Comparison of ENCODE assay signal across 9 cellular contexts in genomic region chr12:65825323-65825572, GRCh38. TPM values are rescaled to one million over a fixed set of nuclear protein-coding genes. Genes with fewer than 3 reads are reported as not detected.
DNase-seq lines count a peak whose midpoint lies in the region; ATAC-seq and TF ChIP-seq lines count a peak whose summit lies in the region.
"Had no signal": no experiment of that assay in that cellular context is flagged by ENCODE, and none has a peak within 500 bp of the region (broad histone marks: within the 10 kb centered on the region; RNA-seq: fewer than 3 reads in every experiment).

No MANE protein-coding gene starts in this region.

- no CpG with 5 or more reads among the region's 35 CpGs for WGBS in gastroesophageal sphincter (ENCODE audit: low coverage in 1 of 2), 2 donors
- 0 to 1% (median 1%) methylated on average over 2 to 35 of the region's 35 CpGs for WGBS in ovary, 3 donors

- H3K27ac Mint-ChIP-seq in CD14-positive monocyte, result no peak overlapping the region

- ATAC-seq in gastroesophageal sphincter (peak; percentile 31), HG02763 (IDR thresholded peaks at IDR 0.05; ENCODE audit: unreplicated experiment) (no peak)

- DNase-seq in CD14-positive monocyte (ENCODE audit: low spot score), result no peak
- DNase-seq in SK-N-MC (ENCODE audit: low read depth, low spot score), result no peak
- DNase-seq in ovary, result no peak
- no peak for DNase-seq in cerebellum (ENCODE audit: low spot score)
- DNase-seq in mucosa of gallbladder (ENCODE audit: low spot score), result no peak
- no peak for DNase-seq in activated CD4-positive, CD25-positive, alpha-beta regulatory T cell treated with anti-CD3 and anti-CD28 coated beads, Interleukin-2, amount 50 U/mL, for 72 hours
- DNase-seq: activated CD4-positive, alpha-beta T cell treated with anti-CD3 and anti-CD28 coated beads for 4 hours had no signal

- H3K27me3 Mint-ChIP-seq in CD14-positive monocyte (ENCODE audit: low read depth in 3 of 3), result peaks cover 62 to 73% (median 70%) of the 10 kb centered on the region in 3 donors

- H3K9me3 Mint-ChIP-seq in CD14-positive monocyte, result peaks cover 4 to 24% (median 15%) of the 10 kb centered on the region in 7 donors

- TF ChIP-seq POLR2A in gastroesophageal sphincter (IDR thresholded peaks at IDR 0.05) (no peak), ovary (IDR thresholded peaks at IDR 0.05) (no peak)

- H3K4me1 Mint-ChIP-seq in CD14-positive monocyte, result peaks cover 48% of the 10 kb centered on the region

- TF ChIP-seq CTCF in CD14-positive monocyte (IDR thresholded peaks at IDR 0.05) (no peak), gastroesophageal sphincter (IDR thresholded peaks at IDR 0.05) (no peak), ovary (IDR thresholded peaks at IDR 0.05) (no peak)

- H3K27ac ChIP-seq in SK-N-MC, result no peak overlapping the region
- H3K27ac ChIP-seq in gastroesophageal sphincter, result no peak overlapping the region
- no peak overlapping the region for H3K27ac ChIP-seq in ovary

- H3K4me3 Mint-ChIP-seq in CD14-positive monocyte, result peak overlapping the region; percentile 93 to 100

- intact Hi-C loops in CD14-positive monocyte (cut with micrococcal nuclease), result no loop called here
- intact Hi-C loops in ovary (cut with DNase I), result loop anchor here in 1 of 4 donors (5.0 kb wide), 1 partner anchor 47 kb away; no protein-coding TSS in a partner anchor

- H3K27me3 ChIP-seq in gastroesophageal sphincter, result peaks cover 82% of the 10 kb centered on the region
- H3K27me3 ChIP-seq in ovary, result no peaks in the 10 kb centered on the region

- peaks cover 15 to 20% of the 10 kb centered on the region in 2 donors for H3K36me3 Mint-ChIP-seq in CD14-positive monocyte

- TF ChIP-seq EP300 in gastroesophageal sphincter (IDR thresholded peaks at IDR 0.05), result no peak
- no peak for TF ChIP-seq EP300 in ovary (IDR thresholded peaks at IDR 0.05)

- peaks cover 5% of the 10 kb centered on the region; the same call in 1 of the 2 replicates for H3K36me3 ChIP-seq in SK-N-MC (ENCODE audit: insufficient read depth, low read length)
- H3K36me3 ChIP-seq in gastroesophageal sphincter, result no peaks in the 10 kb centered on the region
- H3K36me3 ChIP-seq in ovary, result no peaks in the 10 kb centered on the region

- H3K9me3 ChIP-seq in SK-N-MC (ENCODE audit: low read depth, low read length), result no peaks in the 10 kb centered on the region
- H3K9me3 ChIP-seq in gastroesophageal sphincter, result no peaks in the 10 kb centered on the region
- H3K9me3 ChIP-seq in ovary, result no peaks in the 10 kb centered on the region

- H3K4me1 ChIP-seq in gastroesophageal sphincter, result peaks cover 0 to 40% (median 16%) of the 10 kb centered on the region in 3 donors
- peaks cover 3% of the 10 kb centered on the region for H3K4me1 ChIP-seq in ovary (ENCODE audit: insufficient read depth)

- peak overlapping the region; percentile 77 for H3K9ac ChIP-seq in SK-N-MC (ENCODE audit: insufficient read length)

- H3K4me3 ChIP-seq in SK-N-MC (peak overlapping the region; percentile 90), gastroesophageal sphincter (peak overlapping the region; percentile 50 to 62), ovary (peak overlapping the region; percentile 54)

RNA-seq across cellular contexts. Expression of gene HMGA2, which starts 1.0 kb away (rescaled TPM):
- polyA plus RNA-seq in CD14-positive monocyte (not detected), ovary (under 1 TPM; 0.25 to 0.76 TPM)
- total RNA-seq in gastroesophageal sphincter (under 1 TPM; 0.02 to 0.16 (median 0.14) TPM), ovary (1 to 10 TPM in 5 of 7 donors, under 1 TPM in 2; 0.47 to 1.8 (median 1.2) TPM), cerebellum (6.1 TPM), mucosa of gallbladder (0.29 TPM)
